Comparison of ENCODE assay signal across 8 cellular contexts in the genomic region with DNA sequence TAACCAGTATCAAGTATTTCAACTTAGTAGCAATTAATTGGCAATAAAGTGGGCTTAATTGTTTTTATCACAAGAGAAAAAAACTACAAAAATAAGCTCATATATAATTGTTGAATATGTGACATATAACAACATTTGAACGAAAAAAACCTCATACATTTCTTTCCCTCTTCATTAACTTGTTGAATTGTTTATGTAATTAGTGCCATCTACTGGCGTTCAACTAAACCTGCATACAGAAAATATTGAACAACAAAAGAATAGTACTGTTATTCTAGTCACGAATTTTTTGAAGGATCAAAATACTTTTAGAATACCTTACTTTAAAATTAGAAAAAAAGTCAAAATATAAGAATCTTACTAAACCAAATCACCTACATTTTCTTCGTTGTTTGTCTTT.
DNase-seq lines count a peak whose midpoint lies in the region; ATAC-seq and TF ChIP-seq lines count a peak whose summit lies in the region.

No MANE protein-coding gene starts in this region.

- no peaks in the 10 kb centered on the region for H3K36me3 ChIP-seq in adrenal gland (replicated peaks in 1 of 2)

- H3K9me3 ChIP-seq in adrenal gland (replicated peaks in 1 of 3) = no peaks in the 10 kb centered on the region

- TF ChIP-seq POLR2A in adrenal gland (IDR thresholded peaks at IDR 0.05) = no peak

- peak; percentile 47 for ATAC-seq in left colon
- ATAC-seq in sciatic nerve = no peak
- ATAC-seq in GM19452 (IDR thresholded peaks at IDR 0.05; ENCODE audit: unreplicated experiment) = no peak

- H3K4me1 Mint-ChIP-seq in activated CD4-positive, alpha-beta memory T cell treated with anti-CD3 and anti-CD28 coated beads for 36 hours (ENCODE audit: low read depth) = no peaks in the 10 kb centered on the region

- no peak overlapping the region for H3K27ac ChIP-seq in adrenal gland

- no peaks in the 10 kb centered on the region for H3K27me3 Mint-ChIP-seq in activated CD4-positive, alpha-beta memory T cell treated with anti-CD3 and anti-CD28 coated beads for 36 hours

- DNase-seq in GM04503 (ENCODE audit: low read depth) = peak; percentile 3
- DNase-seq in M059J (ENCODE audit: low read depth) = peak; percentile 30
- DNase-seq in adrenal gland = no peak
- DNase-seq in left colon = no peak
- DNase-seq in activated CD4-positive, alpha-beta memory T cell treated with anti-CD3 and anti-CD28 coated beads for 36 hours = no peak
- DNase-seq in sciatic nerve (ENCODE audit: low spot score) = no peak
- DNase-seq in activated naive CD4-positive, alpha-beta T cell treated with anti-CD3 and anti-CD28 coated beads, Interleukin-2, amount 50 U/mL, for 16 hours = no peak

- H3K4me3 Mint-ChIP-seq in activated CD4-positive, alpha-beta memory T cell treated with anti-CD3 and anti-CD28 coated beads for 36 hours = no peak overlapping the region

- H3K4me1 ChIP-seq in adrenal gland (replicated peaks in 1 of 2) = no peaks in the 10 kb centered on the region

- WGBS in adrenal gland, 4 donors = 2 to 5% (median 4%) methylated on average over 4 of the region's 4 CpGs

- no peak overlapping the region for H3K27ac Mint-ChIP-seq in activated CD4-positive, alpha-beta memory T cell treated with anti-CD3 and anti-CD28 coated beads for 36 hours

- CTCF ChIA-PET in activated CD4-positive, alpha-beta memory T cell treated with anti-CD3 and anti-CD28 coated beads for 36 hours (lab: Charles Lee) = interaction anchor here (0.7 to 2.9 kb wide), 3 partner anchors 12 to 622 kb away, joined by 3 to 12 read pairs (median 3); no protein-coding TSS in a partner anchor

- intact Hi-C loops in adrenal gland (cut with DNase I) = no loop called here
- intact Hi-C loops in left colon (cut with DNase I, micrococcal nuclease) = loop anchor here in 1 of 2 donors (10.0 kb wide), 1 partner anchor 374 kb away; no protein-coding TSS in a partner anchor
- intact Hi-C loops in activated CD4-positive, alpha-beta memory T cell treated with anti-CD3 and anti-CD28 coated beads for 36 hours (cut with micrococcal nuclease) = loop anchor here (1.0 to 5.0 kb wide), 2 partner anchors 446 to 621 kb away; no protein-coding TSS in a partner anchor
- intact Hi-C loops in sciatic nerve (cut with DNase I) = no loop called here

- peak; percentile 37 to 65 (median 48) for TF ChIP-seq CTCF in adrenal gland (IDR thresholded peaks at IDR 0.05)

- H3K36me3 Mint-ChIP-seq in activated CD4-positive, alpha-beta memory T cell treated with anti-CD3 and anti-CD28 coated beads for 36 hours = no peaks in the 10 kb centered on the region

- H3K4me3 ChIP-seq in adrenal gland = no peak overlapping the region

- POLR2A ChIA-PET in activated CD4-positive, alpha-beta memory T cell treated with anti-CD3 and anti-CD28 coated beads for 36 hours (lab: Charles Lee) = no interaction called here

- no peaks in the 10 kb centered on the region for H3K9me3 Mint-ChIP-seq in activated CD4-positive, alpha-beta memory T cell treated with anti-CD3 and anti-CD28 coated beads for 36 hours

- no peaks in the 10 kb centered on the region for H3K27me3 ChIP-seq in adrenal gland

Comparison
In these comparisons a context has a peak if more than half of its experiments do, and no peak if none do; other contexts are left out.
1. DNase-seq: peak in GM04503 (single experiment) and M059J (single experiment); none in adrenal gland (0 of 7), left colon (0 of 2), activated CD4-positive, alpha-beta memory T cell treated with anti-CD3 and anti-CD28 coated beads for 36 hours (single experiment), sciatic nerve (single experiment) and activated naive CD4-positive, alpha-beta T cell treated with anti-CD3 and anti-CD28 coated beads, Interleukin-2, amount 50 U/mL, for 16 hours (single experiment).